1 cellular context compared by ENCODE assay signal in the genomic region with DNA sequence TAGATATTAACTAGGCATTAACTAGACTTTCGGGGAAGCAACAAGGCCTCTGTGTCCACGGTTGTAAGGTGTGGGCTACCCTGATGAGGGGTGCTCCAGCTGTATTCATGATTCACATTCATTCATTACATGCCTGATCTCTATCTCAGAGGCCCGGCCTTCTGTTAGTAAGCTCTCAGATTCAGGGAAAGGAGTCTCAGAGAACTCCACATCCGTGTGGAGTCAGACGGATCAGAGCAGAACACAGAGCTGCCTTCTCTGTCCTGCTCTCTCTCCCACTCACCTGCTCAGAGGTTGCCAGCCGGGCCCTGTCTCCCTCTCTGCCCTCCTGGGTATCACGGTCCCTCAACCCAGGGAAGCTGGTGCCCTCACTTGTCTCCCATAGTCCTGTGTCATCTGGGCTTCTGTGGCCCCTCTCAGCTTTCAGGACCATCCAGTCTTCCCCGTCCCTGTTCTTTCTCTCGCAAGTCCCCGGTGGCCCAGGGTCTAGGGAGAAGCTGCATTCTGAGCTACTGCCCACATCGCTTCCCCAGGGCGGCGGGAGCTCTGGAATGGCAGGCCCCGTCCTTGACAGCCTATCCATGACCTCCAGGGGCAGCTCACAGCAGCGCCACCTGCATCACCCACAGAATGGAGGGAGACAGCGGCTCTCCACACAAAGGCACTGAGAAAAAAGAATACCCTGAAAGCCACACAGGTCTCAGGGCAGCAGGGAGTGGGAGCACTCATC.
TF ChIP-seq lines count a peak whose summit lies in the region.

No MANE protein-coding gene starts in this region.

TF ChIP-seq in HepG2, 621 proteins besides CTCF, POLR2A, EP300 and RAD21:
- TF ChIP-seq ZNF251 (CRISPR knock-in tag; IDR thresholded peaks at IDR 0.05) (no peak), BHLHE40 (IDR thresholded peaks at IDR 0.05; ENCODE audit: low read length) (no peak), ZNF441 (CRISPR knock-in tag; IDR thresholded peaks at IDR 0.05; ENCODE audit: borderline replicate concordance) (no peak), KLF13 (CRISPR knock-in tag; IDR thresholded peaks at IDR 0.05) (no peak), ZNF629 (CRISPR knock-in tag; conservative IDR thresholded peaks at IDR 0.05) (no peak), TSC22D2 (CRISPR knock-in tag; IDR thresholded peaks at IDR 0.05; ENCODE audit: borderline replicate concordance) (no peak), SIX4 (CRISPR knock-in tag; IDR thresholded peaks at IDR 0.05) (no peak), ZNF878 (CRISPR knock-in tag; IDR thresholded peaks at IDR 0.05) (no peak), ZNF383 (CRISPR knock-in tag; IDR thresholded peaks at IDR 0.05; ENCODE audit: borderline replicate concordance) (no peak)
